Comparison of ENCODE assay signal across 1 cellular context in genomic region chr1:9038881-9039760, GRCh38.
TF ChIP-seq lines count a peak whose summit lies in the region.

No MANE protein-coding gene starts in this region.

TF ChIP-seq in SK-N-SH, 30 proteins besides CTCF, POLR2A, EP300 and RAD21 (continued from another document):
- TF ChIP-seq REST (IDR thresholded peaks at IDR 0.05; ENCODE audit: low read depth, low read length) (no peak), YY1 (IDR thresholded peaks at IDR 0.05; ENCODE audit: low read depth) (no peak), MEF2A (IDR thresholded peaks at IDR 0.05; ENCODE audit: borderline replicate concordance, low read depth) (no peak), GABPA (IDR thresholded peaks at IDR 0.05; ENCODE audit: low read depth) (no peak), USF2 (IDR thresholded peaks at IDR 0.05; ENCODE audit: borderline replicate concordance, low read depth, low read length) (no peak), MAX (IDR thresholded peaks at IDR 0.05; ENCODE audit: low read depth) (no peak)
